9 cellular contexts compared by ENCODE assay signal in genomic region chr15:52496776-52497470, GRCh38. TPM values are rescaled to one million over a fixed set of nuclear protein-coding genes. Genes with fewer than 3 reads are reported as not detected.
A peak's percentile ranks its signal among the peaks of the same experiment; 100 is the strongest.
DNase-seq lines count a peak whose midpoint lies in the region; ATAC-seq and TF ChIP-seq lines count a peak whose summit lies in the region.
"Had no signal": no experiment of that assay in that cellular context is flagged by ENCODE, and none has a peak within 500 bp of the region (broad histone marks: within the 10 kb centered on the region; RNA-seq: fewer than 3 reads in every experiment).

No MANE protein-coding gene starts in this region.

- no peak overlapping the region for H3K27ac ChIP-seq in trophoblast cell (ENCODE audit: low read depth, low read length)
- H3K27ac ChIP-seq: VCaP had no signal

- H3K79me1 ChIP-seq in trophoblast cell (ENCODE audit: low read length), result no peaks in the 10 kb centered on the region

- no peak overlapping the region for H3K4ac ChIP-seq in trophoblast cell (ENCODE audit: low read depth, low read length)

- no peak overlapping the region for H2BK12ac ChIP-seq in trophoblast cell (ENCODE audit: low read length)

- no peaks in the 10 kb centered on the region for H3K36me3 ChIP-seq in trophoblast cell (ENCODE audit: control insufficient read depth in 1 of 2, insufficient read depth in 2 of 2, low read length in 2 of 2)

- no peak overlapping the region for H3K4me2 ChIP-seq in trophoblast cell (ENCODE audit: low read length)

- no peak overlapping the region for H2AFZ ChIP-seq in trophoblast cell (ENCODE audit: insufficient read depth, low read length, poor library complexity)

- ATAC-seq in activated naive CD4-positive, alpha-beta T cell treated with anti-CD3 and anti-CD28 coated beads, Interleukin-2, amount 50 U/mL, for 72 hours, result peak; percentile 100
- no peak for ATAC-seq in Right ventricle myocardium inferior

- H4K91ac ChIP-seq in trophoblast cell (ENCODE audit: low read depth, low read length), result no peak overlapping the region

- H3K9me3 ChIP-seq in trophoblast cell (ENCODE audit: insufficient read depth, low read depth, low read length), result no peaks in the 10 kb centered on the region

- no peaks in the 10 kb centered on the region for H3K9me3 Mint-ChIP-seq in activated naive CD4-positive, alpha-beta T cell treated with anti-CD3 and anti-CD28 coated beads, Interleukin-2, amount 50 U/mL, for 72 hours
- no peaks in the 10 kb centered on the region for H3K9me3 Mint-ChIP-seq in immature natural killer cell

- peaks cover 18% of the 10 kb centered on the region in 2 donors for H3K4me1 Mint-ChIP-seq in immature natural killer cell

- no peak overlapping the region for H4K12ac ChIP-seq in trophoblast cell (ENCODE audit: low read depth, low read length)

- peak; percentile 83 for DNase-seq in EH (ENCODE audit: low read depth)
- DNase-seq in NB4 (ENCODE audit: low read depth), result peak; percentile 75
- DNase-seq in activated naive CD4-positive, alpha-beta T cell treated with anti-CD3 and anti-CD28 coated beads, Interleukin-2, amount 50 U/mL, for 72 hours (ENCODE audit: low spot score in 2 of 2), result peak; percentile 51 to 58
- peak; percentile 40 to 41 for DNase-seq in stimulated activated CD4-positive, alpha-beta T cell treated with anti-CD3 and anti-CD28 coated beads, Interleukin-12 subunit alpha, Interleukin-12 subunit beta, amount 100 ng/mL, for 24 hours (ENCODE audit: low read depth in 2 of 2)
- no peak for DNase-seq in immature natural killer cell
- DNase-seq in trophoblast cell, result no peak
- DNase-seq in COLO668 (lab: John Stamatoyannopoulos, UW; ENCODE audit: unreplicated experiment), result no peak
- DNase-seq in Right ventricle myocardium inferior (ENCODE audit: missing footprints), result no peak

- TF ChIP-seq POLR2A in NB4 (IDR thresholded peaks at IDR 0.05; ENCODE audit: extremely low read depth, insufficient read length), result no peak

- H3K4me1 ChIP-seq in trophoblast cell (ENCODE audit: control insufficient read depth in 1 of 2, insufficient read depth in 2 of 2, low read length in 2 of 2), result no peaks in the 10 kb centered on the region

- no peak overlapping the region for H4K8ac ChIP-seq in trophoblast cell (ENCODE audit: low read depth, low read length)

- no CpG with 5 or more reads among the region's 6 CpGs for WGBS in trophoblast cell (ENCODE audit: extremely low coverage, insufficient coverage, insufficient read length)

- no peak overlapping the region for H3K27ac Mint-ChIP-seq in activated naive CD4-positive, alpha-beta T cell treated with anti-CD3 and anti-CD28 coated beads, Interleukin-2, amount 50 U/mL, for 72 hours
- no peak overlapping the region for H3K27ac Mint-ChIP-seq in immature natural killer cell

- no peak overlapping the region for H3K4me3 Mint-ChIP-seq in immature natural killer cell

- H3K79me2 ChIP-seq in trophoblast cell (ENCODE audit: control insufficient read depth, insufficient read depth, low read length, poor library complexity), result no peaks in the 10 kb centered on the region

- H3K27me3 ChIP-seq in trophoblast cell (ENCODE audit: insufficient read depth, low read length), result no peaks in the 10 kb centered on the region

- no peak overlapping the region for H2AK5ac ChIP-seq in trophoblast cell (ENCODE audit: low read length)

- no peak overlapping the region for H2BK120ac ChIP-seq in trophoblast cell (ENCODE audit: insufficient read depth, low read length, poor library complexity)

- intact Hi-C loops in Right ventricle myocardium inferior (cut with DNase I), result no loop called here

- H3K4me3 ChIP-seq in NB4 (ENCODE audit: low read depth, low read length), result no peak overlapping the region
- H3K4me3 ChIP-seq in trophoblast cell (ENCODE audit: low read depth, low read length), result no peak overlapping the region

- H3K36me3 Mint-ChIP-seq in activated naive CD4-positive, alpha-beta T cell treated with anti-CD3 and anti-CD28 coated beads, Interleukin-2, amount 50 U/mL, for 72 hours, result no peaks in the 10 kb centered on the region
- no peaks in the 10 kb centered on the region for H3K36me3 Mint-ChIP-seq in immature natural killer cell

- no peaks in the 10 kb centered on the region for H3K27me3 Mint-ChIP-seq in immature natural killer cell (ENCODE audit: low read depth in 3 of 3)

- TF ChIP-seq CTCF in NB4 (IDR thresholded peaks at IDR 0.05; ENCODE audit: low read depth, low read length), result no peak

- no peak overlapping the region for H3K14ac ChIP-seq in trophoblast cell (ENCODE audit: low read length)

- no peak overlapping the region for H3K9ac ChIP-seq in trophoblast cell (ENCODE audit: low read length)

- H3K18ac ChIP-seq in trophoblast cell (ENCODE audit: low read length), result no peak overlapping the region

- H3K23ac ChIP-seq in trophoblast cell (ENCODE audit: low read length), result no peak overlapping the region

- H2BK5ac ChIP-seq in trophoblast cell (ENCODE audit: low read depth, low read length, poor library complexity), result no peak overlapping the region

RNA-seq across cellular contexts. Expression of gene MYO5A, which starts 31.8 kb away (rescaled TPM):
- 10 to 100 TPM; 14.0 to 19.5 TPM for total RNA-seq in activated naive CD4-positive, alpha-beta T cell treated with anti-CD3 and anti-CD28 coated beads, Interleukin-2, amount 50 U/mL, for 72 hours
- 10 to 100 TPM in 1 of 3 donors, 1 to 10 TPM in 2; 2.0 to 10.9 (median 5.9) TPM for polyA plus RNA-seq in immature natural killer cell
- 21.9 and 22.2 TPM in 2 replicates for polyA plus RNA-seq in trophoblast cell (2013)
- 7.9 TPM for total RNA-seq in Right ventricle myocardium inferior

Comparison
In these comparisons a context has a peak if more than half of its experiments do, and no peak if none do; other contexts are left out.
1. DNase-seq: peak in EH (single experiment), NB4 (single experiment), activated naive CD4-positive, alpha-beta T cell treated with anti-CD3 and anti-CD28 coated beads, Interleukin-2, amount 50 U/mL, for 72 hours (2 of 2) and stimulated activated CD4-positive, alpha-beta T cell treated with anti-CD3 and anti-CD28 coated beads, Interleukin-12 subunit alpha, Interleukin-12 subunit beta, amount 100 ng/mL, for 24 hours (2 of 2); none in immature natural killer cell (0 of 3), trophoblast cell (0 of 2), COLO668 (single experiment) and Right ventricle myocardium inferior (single experiment).